8 cellular contexts compared by ENCODE assay signal in genomic region chr7:150404172-150404784, GRCh38.
DNase-seq lines count a peak whose midpoint lies in the region; ATAC-seq and TF ChIP-seq lines count a peak whose summit lies in the region.

No MANE protein-coding gene starts in this region.

- H3K27me3 Mint-ChIP-seq in dendritic cell treated with granulocyte-macrophage colony-stimulating factor and Interleukin-4, amounts not matched to agents 40 ng/mL and 50 ng/mL, for 4 days = peaks cover 10% of the 10 kb centered on the region

- no peaks in the 10 kb centered on the region for H3K27me3 ChIP-seq in BLaER1
- H3K27me3 ChIP-seq in muscle layer of duodenum (ENCODE audit: low read depth, low read length) = no peaks in the 10 kb centered on the region

- H4K20me1 ChIP-seq in BLaER1 = peaks cover 2% of the 10 kb centered on the region; the same call in 1 of the 2 replicates

- DNase-seq in NCI-H69 (lab: John Stamatoyannopoulos, UW) (peak; percentile 56), SKM-1 (lab: John Stamatoyannopoulos, UW; ENCODE audit: unreplicated experiment) (no peak), HEK293T (ENCODE audit: extremely low spot score) (no peak)

- H3K4me1 ChIP-seq in BLaER1 (peaks cover 65% of the 10 kb centered on the region), muscle layer of duodenum (ENCODE audit: control insufficient read depth in 1 of 2, insufficient read depth in 2 of 2, low read length in 2 of 2) (peaks cover 11 to 22% of the 10 kb centered on the region in 2 donors)

- intact Hi-C loops in dendritic cell treated with granulocyte-macrophage colony-stimulating factor and Interleukin-4, amounts not matched to agents 40 ng/mL and 50 ng/mL, for 4 days (cut with micrococcal nuclease) = no loop called here

- peak overlapping the region; percentile 97 for H3K9ac ChIP-seq in BLaER1

- H3K4me2 ChIP-seq in BLaER1 = peak overlapping the region; percentile 87

- H3K9me3 ChIP-seq in BLaER1 = no peaks in the 10 kb centered on the region
- H3K9me3 ChIP-seq in muscle layer of duodenum (ENCODE audit: control insufficient read depth in 1 of 2, low read length in 2 of 2) = no peaks in the 10 kb centered on the region

- H3K4me1 Mint-ChIP-seq in dendritic cell treated with granulocyte-macrophage colony-stimulating factor and Interleukin-4, amounts not matched to agents 40 ng/mL and 50 ng/mL, for 4 days (ENCODE audit: low read depth) = peaks cover 37% of the 10 kb centered on the region

- POLR2A ChIA-PET in HEK293T (lab: Yijun Ruan, JAX) = interaction anchor here (0.5 to 2.3 kb wide), 12 partner anchors 9 to 138 kb away, joined by 3 to 20 read pairs (median 4); partner anchors contain the start of gene REPIN1

- H3K4me3 Mint-ChIP-seq in dendritic cell treated with granulocyte-macrophage colony-stimulating factor and Interleukin-4, amounts not matched to agents 40 ng/mL and 50 ng/mL, for 4 days = peak overlapping the region; percentile 85

- no peaks in the 10 kb centered on the region for H3K9me3 Mint-ChIP-seq in dendritic cell treated with granulocyte-macrophage colony-stimulating factor and Interleukin-4, amounts not matched to agents 40 ng/mL and 50 ng/mL, for 4 days

- H3K27ac ChIP-seq in BLaER1 (peak overlapping the region; percentile 99), muscle layer of duodenum (ENCODE audit: low read length) (peak overlapping the region; percentile 88)

- peak overlapping the region; percentile 41 for H3K27ac Mint-ChIP-seq in dendritic cell treated with granulocyte-macrophage colony-stimulating factor and Interleukin-4, amounts not matched to agents 40 ng/mL and 50 ng/mL, for 4 days

- H3K36me3 Mint-ChIP-seq in dendritic cell treated with granulocyte-macrophage colony-stimulating factor and Interleukin-4, amounts not matched to agents 40 ng/mL and 50 ng/mL, for 4 days (ENCODE audit: low read depth) = peaks cover under 1% of the 10 kb centered on the region

- ATAC-seq in GM18519 (IDR thresholded peaks at IDR 0.05; ENCODE audit: low FRiP score, unreplicated experiment) (no peak), GM21528 (IDR thresholded peaks at IDR 0.05; ENCODE audit: low FRiP score, unreplicated experiment) (no peak)

- H3K36me3 ChIP-seq in BLaER1 = peaks cover 10% of the 10 kb centered on the region; the same call in 1 of the 2 replicates
- peaks cover 0 to 9% of the 10 kb centered on the region in 2 donors for H3K36me3 ChIP-seq in muscle layer of duodenum (ENCODE audit: control insufficient read depth in 1 of 2, insufficient read depth in 2 of 2, low read length in 2 of 2)

- H3K4me3 ChIP-seq in BLaER1 (peak overlapping the region; percentile 78), muscle layer of duodenum (ENCODE audit: low read depth in 1 of 2, low read length in 2 of 2) (peak overlapping the region; percentile 69 to 71)

- CTCF ChIA-PET in HEK293T (lab: Yijun Ruan, JAX) = interaction anchor here (0.6 kb wide), 1 partner anchor 11 kb away, joined by 3 read pairs; no protein-coding TSS in a partner anchor

TF ChIP-seq in HEK293T, 16 proteins besides CTCF, POLR2A, EP300 and RAD21:
- TF ChIP-seq LEF1 (IDR thresholded peaks at IDR 0.05; ENCODE audit: borderline replicate concordance) (no peak), CTBP1 (IDR thresholded peaks at IDR 0.05; ENCODE audit: borderline replicate concordance) (no peak), PKNOX1 (IDR thresholded peaks at IDR 0.05) (no peak)
